31 cellular contexts compared by ENCODE assay signal in the genomic region with DNA sequence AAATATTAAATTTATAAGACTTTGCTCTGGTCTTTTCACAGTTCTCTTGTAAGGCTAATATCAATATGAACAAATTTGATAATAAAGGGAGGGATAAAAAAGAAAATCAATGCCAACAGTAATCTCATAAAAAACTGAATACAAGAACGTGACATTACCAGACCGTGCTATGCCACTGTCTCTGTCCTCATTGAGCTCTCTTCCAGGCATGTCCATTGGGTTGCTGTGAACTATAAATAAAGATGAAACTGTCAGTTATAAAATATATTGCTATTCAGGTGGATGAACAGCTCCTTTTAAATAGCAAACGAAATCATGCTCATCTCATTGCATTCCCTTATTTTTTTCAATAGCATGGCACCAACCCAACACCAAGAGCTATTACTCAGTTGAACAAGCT.
"Had no signal": no experiment of that assay in that cellular context is flagged by ENCODE, and none has a peak within 500 bp of the region (broad histone marks: within the 10 kb centered on the region; RNA-seq: fewer than 3 reads in every experiment).

No MANE protein-coding gene starts in this region.

- ATAC-seq: activated CD8-positive, alpha-beta T cell treated with anti-CD3 and anti-CD28 coated beads for 36 hours; activated naive CD4-positive, alpha-beta T cell treated with anti-CD3 and anti-CD28 coated beads, Interleukin-2, amount 50 U/mL, for 72 hours; activated T-cell treated with anti-CD3 and anti-CD28 coated beads, Interleukin-2, amount 50 U/mL, for 4 hours; activated T-cell treated with anti-CD3 and anti-CD28 coated beads, Interleukin-2, amount 50 U/mL, for 72 hours; activated T-helper 17 cell treated with anti-CD3 and anti-CD28 coated beads, Interleukin-2, amount 50 U/mL, for 72 hours had no signal

- H3K27me3 ChIP-seq: ascending aorta, cardiac muscle cell had no signal

- H3K27ac ChIP-seq: ascending aorta, cardiac muscle cell, VCaP had no signal

- DNase-seq: activated B cell treated with CpG ODN at 0.5 μM for 24 hours; activated CD4-positive, alpha-beta memory T cell treated with anti-CD3 and anti-CD28 coated beads for 36 hours; activated CD4-positive, alpha-beta T cell treated with anti-CD3 and anti-CD28 coated beads for 4 hours; activated CD4-positive, alpha-beta T cell treated with anti-CD3 and anti-CD28 coated beads, Interleukin-2, amount 10 ng/mL, durations not matched to agents 24 days and 14 days; activated CD4-positive, alpha-beta T cell treated with anti-CD3 and anti-CD28 coated beads, Interleukin-2, amount 50 U/mL, for 1 hour; activated CD4-positive, alpha-beta T cell treated with anti-CD3 and anti-CD28 coated beads, Interleukin-2, amount 50 U/mL, for 4 hours; activated CD4-positive, CD25-positive, alpha-beta regulatory T cell treated with anti-CD3 and anti-CD28 coated beads, Interleukin-2, amount 50 U/mL, for 72 hours; activated CD8-positive, alpha-beta memory T cell treated with anti-CD3 and anti-CD28 coated beads, Interleukin-2, amount 50 U/mL, for 4 hours; activated CD8-positive, alpha-beta T cell treated with anti-CD3 and anti-CD28 coated beads for 36 hours; activated effector memory CD4-positive, alpha-beta T cell treated with anti-CD3 and anti-CD28 coated beads, Interleukin-2, amount 50 U/mL, for 16 hours; activated gamma-delta T cell treated with Interleukin-2 at 50 U/mL for 16 hours; activated naive CD4-positive, alpha-beta T cell; activated naive CD4-positive, alpha-beta T cell treated with anti-CD3 and anti-CD28 coated beads for 36 hours; activated naive CD4-positive, alpha-beta T cell treated with anti-CD3 and anti-CD28 coated beads, Interleukin-2, amount 50 U/mL, for 16 hours; activated naive CD8-positive, alpha-beta T cell treated with anti-CD3 and anti-CD28 coated beads for 36 hours; activated T-cell treated with anti-CD3 and anti-CD28 coated beads for 4 hours; activated T-cell treated with anti-CD3 and anti-CD28 coated beads, Interleukin-2, amount 50 U/mL, for 1 hour; activated T-cell treated with anti-CD3 and anti-CD28 coated beads, Interleukin-2, amount 50 U/mL, for 4 hours; activated T-cell treated with anti-CD3 and anti-CD28 coated beads, Interleukin-2, amount 50 U/mL, for 72 hours; amygdala; anterior cingulate cortex; cerebellar nuclear complex; SW 1271; T-helper 1 cell; T-helper 2 cell; T-helper 9 cell had no signal

- H3K4me3 ChIP-seq: ascending aorta, cardiac muscle cell had no signal

- H3K9me3 ChIP-seq: ascending aorta had no signal

- H3K4me1 ChIP-seq: ascending aorta had no signal
